15 cellular contexts compared by ENCODE assay signal in genomic region chr12:94762943-94763342, GRCh38.
DNase-seq lines count a peak whose midpoint lies in the region; ATAC-seq lines count a peak whose summit lies in the region.
"Had no signal": no experiment of that assay in that cellular context is flagged by ENCODE, and none has a peak within 500 bp of the region (broad histone marks: within the 10 kb centered on the region; RNA-seq: fewer than 3 reads in every experiment).

No MANE protein-coding gene starts in this region.

- peak; percentile 50 for DNase-seq in DMS53 (lab: John Stamatoyannopoulos, UW)
- DNase-seq in DMS53 treated with DMSO at 0.1 percent for 48 hours (lab: John Stamatoyannopoulos, UW; ENCODE audit: unreplicated experiment) = no peak
- DNase-seq in natural killer cell treated with Interleukin-12 subunit alpha and Interleukin-12 subunit beta and Interleukin-15 and Interleukin-18, amount 100 ng/mL, for 72 hours (ENCODE audit: low spot score) = no peak
- no peak for DNase-seq in NCI-H526 treated with DMSO at 0.1 percent for 48 hours (lab: John Stamatoyannopoulos, UW)
- no peak for DNase-seq in EL
- DNase-seq: cortex of kidney, NCI-H1092 treated with DMSO at 0.1 percent for 48 hours, NCI-H446 treated with DMSO at 0.1 percent for 48 hours, occipital lobe, SHP77, tibial artery had no signal

- no peaks in the 10 kb centered on the region for H3K36me3 Mint-ChIP-seq in natural killer cell treated with Interleukin-12 subunit alpha and Interleukin-12 subunit beta and Interleukin-15 and Interleukin-18, amount 100 ng/mL, for 72 hours

- H3K9me3 Mint-ChIP-seq in natural killer cell treated with Interleukin-12 subunit alpha and Interleukin-12 subunit beta and Interleukin-15 and Interleukin-18, amount 100 ng/mL, for 72 hours = no peaks in the 10 kb centered on the region

- H3K4me1 Mint-ChIP-seq in natural killer cell treated with Interleukin-12 subunit alpha and Interleukin-12 subunit beta and Interleukin-15 and Interleukin-18, amount 100 ng/mL, for 72 hours (ENCODE audit: low read depth in 2 of 2) = peaks cover 19 to 20% of the 10 kb centered on the region in 2 donors

- H3K27ac Mint-ChIP-seq in natural killer cell treated with Interleukin-12 subunit alpha and Interleukin-12 subunit beta and Interleukin-15 and Interleukin-18, amount 100 ng/mL, for 72 hours = peak overlapping the region; percentile 74 to 81

- ATAC-seq in GM21529 (IDR thresholded peaks at IDR 0.05; ENCODE audit: unreplicated experiment) (peak; percentile 8), HG03457 (IDR thresholded peaks at IDR 0.05; ENCODE audit: unreplicated experiment) (peak; percentile 25), HG02870 (IDR thresholded peaks at IDR 0.05; ENCODE audit: unreplicated experiment) (no peak)
- peak; percentile 51 to 64 for ATAC-seq in natural killer cell treated with Interleukin-12 subunit alpha and Interleukin-12 subunit beta and Interleukin-15 and Interleukin-18, amount 100 ng/mL, for 72 hours
- ATAC-seq: HepG2 had no signal

- peak overlapping the region; percentile 65 for H3K4me3 Mint-ChIP-seq in natural killer cell treated with Interleukin-12 subunit alpha and Interleukin-12 subunit beta and Interleukin-15 and Interleukin-18, amount 100 ng/mL, for 72 hours

- peaks cover 6 to 10% of the 10 kb centered on the region in 2 donors for H3K27me3 Mint-ChIP-seq in natural killer cell treated with Interleukin-12 subunit alpha and Interleukin-12 subunit beta and Interleukin-15 and Interleukin-18, amount 100 ng/mL, for 72 hours
